In the genomic region with DNA sequence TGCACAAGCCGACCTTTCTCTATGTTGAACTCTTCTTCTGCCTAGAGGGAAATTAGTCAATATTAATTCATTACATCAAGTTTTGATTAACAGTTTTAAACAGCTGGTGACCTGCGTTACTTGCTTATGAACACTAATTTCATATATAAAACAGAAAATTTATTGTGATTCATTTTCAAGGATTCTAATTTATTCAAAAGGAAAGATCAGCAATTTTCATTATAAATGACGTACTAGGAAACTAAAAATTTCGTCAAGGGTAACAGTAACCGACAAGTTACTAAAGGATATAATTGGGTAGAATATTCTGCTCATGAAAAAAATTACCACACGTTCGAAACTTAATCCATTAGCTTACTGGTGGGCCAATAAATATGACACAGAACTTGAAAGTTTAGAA, we compare ENCODE assay signal across 32 cellular contexts. TPM values are rescaled to one million over a fixed set of nuclear protein-coding genes. Genes with fewer than 3 reads are reported as not detected.
"Had no signal": no experiment of that assay in that cellular context is flagged by ENCODE, and none has a peak within 500 bp of the region (broad histone marks: within the 10 kb centered on the region; RNA-seq: fewer than 3 reads in every experiment).

No MANE protein-coding gene starts in this region.

- H3K4me1 Mint-ChIP-seq: naive B cell; neural progenitor cell; stimulated activated effector memory CD8-positive, alpha-beta T cell treated with anti-CD3 and anti-CD28 coated beads, Interleukin-12 subunit alpha, Interleukin-12 subunit beta, amount 100 ng/mL, for 72 hours; stimulated activated naive B cell treated with anti-CD40 and anti-IgM and Interleukin-4, amounts not matched to agents 10 μg/mL and 1 μg/mL and 100 μg/mL, for 72 hours had no signal

- H3K36me3 ChIP-seq: ovary, uterus had no signal

- H3K9me3 ChIP-seq: ovary, psoas muscle, spleen, suprapubic skin, testis, tibial artery, transverse colon, upper lobe of right lung, uterus had no signal

- H3K9ac ChIP-seq: neural progenitor cell, parathyroid adenoma had no signal

- H3K4me3 Mint-ChIP-seq: naive B cell; naive thymus-derived CD8-positive, alpha-beta T cell; natural killer cell treated with Interleukin-12 subunit alpha and Interleukin-12 subunit beta and Interleukin-15 and Interleukin-18, amount 100 ng/mL, for 72 hours; neural progenitor cell; stimulated activated effector memory CD8-positive, alpha-beta T cell treated with anti-CD3 and anti-CD28 coated beads, Interleukin-12 subunit alpha, Interleukin-12 subunit beta, amount 100 ng/mL, for 72 hours; stimulated activated naive B cell treated with anti-CD40 and anti-IgM and Interleukin-4, amounts not matched to agents 10 μg/mL and 1 μg/mL and 100 μg/mL, for 72 hours; stimulated activated naive CD8-positive, alpha-beta T cell treated with anti-CD3 and anti-CD28 coated beads, Interleukin-15, Interleukin-2, amounts not matched to agents 100 ng/mL and 50 ng/mL, for 24 hours; type B pancreatic cell had no signal

- H3K27me3 Mint-ChIP-seq: naive B cell; naive thymus-derived CD8-positive, alpha-beta T cell; natural killer cell treated with Interleukin-12 subunit alpha and Interleukin-12 subunit beta and Interleukin-15 and Interleukin-18, amount 100 ng/mL, for 72 hours; progenitor cell of endocrine pancreas; stimulated activated naive B cell treated with anti-CD40 and anti-IgM and Interleukin-4, amounts not matched to agents 10 μg/mL and 1 μg/mL and 100 μg/mL, for 72 hours; stimulated activated naive CD8-positive, alpha-beta T cell treated with anti-CD3 and anti-CD28 coated beads, Interleukin-15, Interleukin-2, amounts not matched to agents 100 ng/mL and 50 ng/mL, for 24 hours; type B pancreatic cell had no signal

- H3K4me2 ChIP-seq: neural progenitor cell, smooth muscle cell had no signal

- H3K4me3 ChIP-seq: neural progenitor cell, ovary, psoas muscle, skin epidermis, smooth muscle cell, spleen, suprapubic skin, testis, tibial artery, transverse colon, upper lobe of right lung, uterus had no signal

- DNase-seq: naive B cell; naive thymus-derived CD8-positive, alpha-beta T cell; occipital lobe; ovary; posterior cingulate gyrus; psoas muscle; right cardiac atrium; spleen; stimulated activated CD4-positive, alpha-beta T cell treated with anti-CD3 and anti-CD28 coated beads, Interleukin-12 subunit alpha, Interleukin-12 subunit beta, amount 100 ng/mL, for 4 hours; stimulated activated CD4-positive, alpha-beta T cell treated with anti-CD3 and anti-CD28 coated beads, Interleukin-1b, Interleukin-23, amount 100 ng/mL, for 48 hours; stimulated activated CD4-positive, alpha-beta T cell treated with anti-CD3 and anti-CD28 coated beads, Interleukin-4, amount 100 ng/mL, for 1 hour; stimulated activated naive B cell treated with anti-CD40 and anti-IgM and Interleukin-4, amounts not matched to agents 10 μg/mL and 1 μg/mL and 100 μg/mL, for 72 hours; stimulated activated naive CD4-positive, alpha-beta T cell treated with Interleukin-2 at 50 U/mL for 16 hours; substantia nigra; testis; tibial artery; transverse colon; upper lobe of right lung; uterus had no signal

- H3K27ac Mint-ChIP-seq: natural killer cell treated with Interleukin-12 subunit alpha and Interleukin-12 subunit beta and Interleukin-15 and Interleukin-18, amount 100 ng/mL, for 72 hours; neural progenitor cell; progenitor cell of endocrine pancreas; stimulated activated effector memory CD8-positive, alpha-beta T cell treated with anti-CD3 and anti-CD28 coated beads, Interleukin-12 subunit alpha, Interleukin-12 subunit beta, amount 100 ng/mL, for 72 hours; stimulated activated naive B cell treated with anti-CD40 and anti-IgM and Interleukin-4, amounts not matched to agents 10 μg/mL and 1 μg/mL and 100 μg/mL, for 72 hours; stimulated activated naive CD8-positive, alpha-beta T cell treated with anti-CD3 and anti-CD28 coated beads, Interleukin-15, Interleukin-2, amounts not matched to agents 100 ng/mL and 50 ng/mL, for 24 hours; type B pancreatic cell had no signal

- H3K27me3 ChIP-seq: neural progenitor cell, ovary, spleen, suprapubic skin, testis, tibial artery, transverse colon, upper lobe of right lung, uterus had no signal

- ATAC-seq: naive thymus-derived CD8-positive, alpha-beta T cell; natural killer cell treated with Interleukin-12 subunit alpha and Interleukin-12 subunit beta and Interleukin-15 and Interleukin-18, amount 100 ng/mL, for 72 hours; psoas muscle; right cardiac atrium; sciatic nerve; stimulated activated effector memory CD8-positive, alpha-beta T cell treated with anti-CD3 and anti-CD28 coated beads, Interleukin-12 subunit alpha, Interleukin-12 subunit beta, amount 100 ng/mL, for 72 hours; stimulated activated naive B cell treated with anti-CD40 and anti-IgM and Interleukin-4, amounts not matched to agents 10 μg/mL and 1 μg/mL and 100 μg/mL, for 72 hours; upper lobe of right lung had no signal

- H3K27ac ChIP-seq: neural progenitor cell, ovary, parathyroid adenoma, psoas muscle, skin epidermis, spleen, suprapubic skin, testis, tibial artery, transverse colon, upper lobe of right lung, uterus had no signal

- H3K9me3 Mint-ChIP-seq: naive B cell; naive thymus-derived CD8-positive, alpha-beta T cell; natural killer cell treated with Interleukin-12 subunit alpha and Interleukin-12 subunit beta and Interleukin-15 and Interleukin-18, amount 100 ng/mL, for 72 hours; neural progenitor cell; stimulated activated effector memory CD8-positive, alpha-beta T cell treated with anti-CD3 and anti-CD28 coated beads, Interleukin-12 subunit alpha, Interleukin-12 subunit beta, amount 100 ng/mL, for 72 hours; stimulated activated naive B cell treated with anti-CD40 and anti-IgM and Interleukin-4, amounts not matched to agents 10 μg/mL and 1 μg/mL and 100 μg/mL, for 72 hours; stimulated activated naive CD8-positive, alpha-beta T cell treated with anti-CD3 and anti-CD28 coated beads, Interleukin-15, Interleukin-2, amounts not matched to agents 100 ng/mL and 50 ng/mL, for 24 hours; type B pancreatic cell had no signal

- H2AFZ ChIP-seq: neural progenitor cell, parathyroid adenoma had no signal

- H3K4me1 ChIP-seq: neural progenitor cell, parathyroid adenoma, psoas muscle, suprapubic skin, transverse colon, upper lobe of right lung, uterus had no signal

RNA-seq across cellular contexts. Expression of a gene that starts 50.0 kb away (rescaled TPM):
- total RNA-seq: naive thymus-derived CD8-positive, alpha-beta T cell; natural killer cell treated with Interleukin-12 subunit alpha and Interleukin-12 subunit beta and Interleukin-15 and Interleukin-18, amount 100 ng/mL, for 72 hours; osteoblast; urinary bladder had no signal
- polyA plus RNA-seq: naive thymus-derived CD8-positive, alpha-beta T cell had no signal
